Comparison of ENCODE assay signal across 8 cellular contexts in the genomic region with DNA sequence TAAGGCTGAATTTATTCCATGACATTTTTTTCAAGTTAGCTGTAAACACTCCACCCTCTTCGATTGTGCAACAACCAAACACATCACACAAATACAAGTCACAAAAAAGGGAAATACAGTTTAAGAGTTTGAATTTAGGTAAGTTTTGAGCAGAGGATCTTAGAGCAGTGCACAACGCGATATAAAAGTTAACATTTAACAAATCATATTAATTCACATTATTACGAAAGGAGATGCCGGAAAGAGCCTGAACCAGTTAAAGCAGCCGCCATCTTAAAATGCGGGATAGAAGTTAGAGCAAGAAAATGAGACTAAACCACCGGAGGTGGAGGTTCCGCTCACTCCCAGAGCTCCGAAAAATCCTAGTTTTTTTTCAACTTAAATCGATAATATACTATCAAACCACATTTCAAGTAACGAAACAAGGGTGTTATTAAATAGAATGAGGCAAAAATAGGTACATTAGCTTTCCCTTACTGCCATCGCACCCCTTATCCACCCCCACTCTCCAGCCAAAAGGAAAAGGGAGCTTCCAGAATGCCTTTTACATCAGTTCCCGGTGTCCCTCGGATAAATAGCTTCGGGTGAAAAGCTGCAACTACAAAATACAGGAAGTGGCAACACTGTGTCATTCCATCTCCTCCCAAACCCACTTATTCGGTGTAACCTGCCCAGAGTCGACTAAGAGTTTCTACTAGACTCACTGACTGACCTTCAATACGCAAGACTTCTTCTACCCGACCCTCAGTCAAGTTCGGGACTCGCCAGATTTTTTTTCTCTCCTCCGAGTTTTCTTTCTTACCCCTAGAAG. TPM values are rescaled to one million over a fixed set of nuclear protein-coding genes. Genes with fewer than 3 reads are reported as not detected.
DNase-seq lines count a peak whose midpoint lies in the region; ATAC-seq, FAIRE-seq and TF ChIP-seq lines count a peak whose summit lies in the region.

No MANE protein-coding gene starts in this region.

- intact Hi-C loops in PC-9 (cut with micrococcal nuclease; ENCODE audit: unreplicated experiment) = loop anchor here (5.0 kb wide), 3 partner anchors 192 to 393 kb away; a partner anchor contains a TSS

- peaks cover 9% of the 10 kb centered on the region for H3K36me3 ChIP-seq in CD8-positive, alpha-beta memory T cell (ENCODE audit: insufficient read depth, low read length)
- H3K36me3 ChIP-seq in PC-9 (ENCODE audit: low read depth) = peaks cover 40% of the 10 kb centered on the region
- no peaks in the 10 kb centered on the region for H3K36me3 ChIP-seq in small intestine (ENCODE audit: control insufficient read depth in 2 of 2, insufficient read depth in 2 of 2, low read length in 2 of 2)

- H3K9me2 ChIP-seq in PC-9 (ENCODE audit: insufficient read depth) = no peaks in the 10 kb centered on the region

- POLR2A ChIA-PET in CD8-positive, alpha-beta memory T cell (lab: Charles Lee) = interaction anchor here (0.5 to 7.0 kb wide), 5 partner anchors 8 to 395 kb away, joined by 3 to 182 read pairs (median 26); a partner anchor contains a TSS
- POLR2A ChIA-PET in PC-9 (lab: Charles Lee; ENCODE audit: unreplicated experiment) = interaction anchor here (0.7 kb wide), 1 partner anchor 970 kb away, joined by 3 read pairs; no protein-coding TSS in a partner anchor

- peak overlapping the region; percentile 94 for H3K4me2 ChIP-seq in PC-9

- peaks cover 48% of the 10 kb centered on the region for H4K20me1 ChIP-seq in PC-9 (ENCODE audit: insufficient read depth)

- no peak overlapping the region for H2AFZ ChIP-seq in PC-9

- no peaks in the 10 kb centered on the region for H3K9me3 ChIP-seq in CD8-positive, alpha-beta memory T cell (ENCODE audit: low read length)
- H3K9me3 ChIP-seq in PC-9 (ENCODE audit: insufficient read depth, low read depth) (no peaks in the 10 kb centered on the region), iPS-18c (ENCODE audit: control insufficient read depth, insufficient read depth, low read length) (no peaks in the 10 kb centered on the region), small intestine (ENCODE audit: control insufficient read depth, low read depth) (no peaks in the 10 kb centered on the region)

- H3K27me3 ChIP-seq in CD8-positive, alpha-beta memory T cell (ENCODE audit: insufficient read depth, low read length, poor library complexity, severe bottlenecking) = no peaks in the 10 kb centered on the region
- no peaks in the 10 kb centered on the region for H3K27me3 ChIP-seq in PC-9 (ENCODE audit: insufficient read depth, low read depth)
- H3K27me3 ChIP-seq in small intestine (ENCODE audit: control insufficient read depth in 2 of 2, insufficient read depth in 2 of 2, low read length in 2 of 2) = no peaks in the 10 kb centered on the region

- peaks cover 78% of the 10 kb centered on the region for H3K79me2 ChIP-seq in PC-9 (ENCODE audit: low read depth)

- no peak for TF ChIP-seq CTCF in PC-9 (conservative IDR thresholded peaks at IDR 0.05)

- FAIRE-seq in small intestine (lab: Jason Lieb, UNC) = no peak

- H3K4me3 ChIP-seq in CD8-positive, alpha-beta memory T cell (ENCODE audit: low read length) = peak overlapping the region; percentile 90
- peak overlapping the region; percentile 95 for H3K4me3 ChIP-seq in PC-9
- H3K4me3 ChIP-seq in iPS-18c (ENCODE audit: insufficient read depth, low read depth, low read length) = peak overlapping the region; percentile 65
- peak overlapping the region; percentile 77 to 98 for H3K4me3 ChIP-seq in small intestine (ENCODE audit: low read depth in 1 of 2, low read length in 2 of 2)

- CTCF ChIA-PET in CD8-positive, alpha-beta memory T cell (lab: Charles Lee) = interaction anchor here (0.8 to 2.0 kb wide), 3 partner anchors 9 to 325 kb away, joined by 3 to 5 read pairs (median 4); no protein-coding TSS in a partner anchor
- CTCF ChIA-PET in PC-9 (lab: Charles Lee) = interaction anchor here (0.6 to 1.3 kb wide), 2 partner anchors 205 to 323 kb away, joined by 3 to 4 read pairs; no protein-coding TSS in a partner anchor

- no peak for ATAC-seq in GM18502 (IDR thresholded peaks at IDR 0.05; ENCODE audit: poor library complexity, unreplicated experiment)
- ATAC-seq in GM18868 (IDR thresholded peaks at IDR 0.05; ENCODE audit: unreplicated experiment) = no peak

- BruUV-seq in PC-9 (replicated peaks; lab: Mats Ljungman, UMichigan) = no TSS peak

- peaks cover 0 to 3% (median 0%) of the 10 kb centered on the region in 5 donors for H3K9me3 Mint-ChIP-seq in CD8-positive, alpha-beta memory T cell

- H3K4me1 Mint-ChIP-seq in CD8-positive, alpha-beta memory T cell = peaks cover 16 to 51% (median 16%) of the 10 kb centered on the region in 3 donors

- peaks cover 50% of the 10 kb centered on the region for H3K4me1 ChIP-seq in CD8-positive, alpha-beta memory T cell (ENCODE audit: insufficient read depth, low read length)
- H3K4me1 ChIP-seq in PC-9 (replicated peaks; ENCODE audit: insufficient read depth) = peaks cover 38% of the 10 kb centered on the region
- H3K4me1 ChIP-seq in small intestine (ENCODE audit: control insufficient read depth in 2 of 2, insufficient read depth in 1 of 2, low read depth in 1 of 2, low read length in 1 of 2) = peaks cover 2% of the 10 kb centered on the region in 2 donors

- H3K36me3 Mint-ChIP-seq in CD8-positive, alpha-beta memory T cell = peaks cover 0 to 34% (median 10%) of the 10 kb centered on the region in 3 donors

- 0% methylated on average over 23 of the region's 23 CpGs for WGBS in small intestine, 3 donors

- peak in 2 of 5 donors; percentile 27 to 42 for DNase-seq in CD8-positive, alpha-beta memory T cell
- DNase-seq in HCEC 1CT (peak; percentile 57), PC-9 (no peak), anterior cingulate cortex (lab: John Stamatoyannopoulos, UW) (peak in 44 of 58 donors; percentile 1 to 61 (median 19)), small intestine (peak; percentile 52)

- H3K27ac Mint-ChIP-seq in CD8-positive, alpha-beta memory T cell = no peak overlapping the region

- peak overlapping the region; percentile 99 for H3K27ac ChIP-seq in CD8-positive, alpha-beta memory T cell (ENCODE audit: low read depth, low read length)
- peak overlapping the region; percentile 99 for H3K27ac ChIP-seq in PC-9
- peak overlapping the region; percentile 98 to 99 for H3K27ac ChIP-seq in small intestine (ENCODE audit: low read depth in 1 of 2, low read length in 1 of 2)

- H3F3A ChIP-seq in PC-9 (ENCODE audit: insufficient read depth, low read depth) = peaks cover 38% of the 10 kb centered on the region

- no peak overlapping the region for H3K4me3 Mint-ChIP-seq in CD8-positive, alpha-beta memory T cell

- H3K27me3 Mint-ChIP-seq in CD8-positive, alpha-beta memory T cell = peaks cover 0 to 5% of the 10 kb centered on the region in 2 donors

RNA-seq across cellular contexts. Expression of a gene that starts 1.9 kb away (rescaled TPM):
- 100 to 1,000 TPM; 436 to 452 TPM for total RNA-seq in CD8-positive, alpha-beta memory T cell
- polyA plus RNA-seq in CD8-positive, alpha-beta memory T cell = 466 TPM
- 154 and 183 TPM in 2 replicates for total RNA-seq in PC-9 (2021)
- polyA plus RNA-seq in small intestine = 100 to 1,000 TPM; 173 to 249 (median 232) TPM

RNA-seq across cellular contexts. Expression of a gene that starts 43.3 kb away (rescaled TPM):
- total RNA-seq in CD8-positive, alpha-beta memory T cell = 10 to 100 TPM; 43.6 to 43.7 TPM
- polyA plus RNA-seq in CD8-positive, alpha-beta memory T cell = 36.0 TPM
- total RNA-seq in PC-9 (2021) = 23.1 and 26.9 TPM in 2 replicates
- polyA plus RNA-seq in small intestine = 10 to 100 TPM; 25.7 to 39.8 (median 26.2) TPM

Comparison
In these comparisons a context has a peak if more than half of its experiments do, and no peak if none do; other contexts are left out.
1. DNase-seq: peak in HCEC 1CT (single experiment), anterior cingulate cortex (44 of 58) and small intestine (single experiment); none in PC-9 (0 of 2).
2. Peak in every context shown above with its lines, with median percentiles within 50 percentile points of each other: H3K27ac ChIP-seq and H3K4me3 ChIP-seq.